Comparison of ENCODE assay signal across 8 cellular contexts in genomic region chr9:114097613-114098020, GRCh38. TPM values are rescaled to one million over a fixed set of nuclear protein-coding genes. Genes with fewer than 3 reads are reported as not detected.
DNase-seq lines count a peak whose midpoint lies in the region; ATAC-seq and TF ChIP-seq lines count a peak whose summit lies in the region.

No MANE protein-coding gene starts in this region.

- dilution Hi-C loops in mammary epithelial cell (cut with HindIII; ENCODE audit: low sequenced_read_pairs), result no loop called here

- in situ Hi-C loops in mammary epithelial cell (cut with MboI; ENCODE audit: low sequenced_read_pairs in 2 of 2), result no loop called here

- peaks cover 10% of the 10 kb centered on the region for H3K9me3 Mint-ChIP-seq in mesothelial cell of epicardium

- ATAC-seq in left cardiac atrium (no peak), GM21737 (IDR thresholded peaks at IDR 0.05; ENCODE audit: unreplicated experiment) (no peak), HG02885 (IDR thresholded peaks at IDR 0.05; ENCODE audit: poor library complexity, unreplicated experiment) (no peak)

- H3K27me3 Mint-ChIP-seq in mesothelial cell of epicardium (ENCODE audit: low read depth), result peaks cover 45% of the 10 kb centered on the region

- peaks cover 13% of the 10 kb centered on the region for H3K9me3 ChIP-seq in left ventricle myocardium inferior (replicated peaks)
- H3K9me3 ChIP-seq in mammary epithelial cell (replicated peaks; ENCODE audit: insufficient read depth, low read length), result peaks cover 4% of the 10 kb centered on the region

- no peak overlapping the region for H3K27ac Mint-ChIP-seq in mesothelial cell of epicardium

- BruUV-seq in mammary epithelial cell (replicated peaks; lab: Mats Ljungman, UMichigan), result no TSS peak

- H3K27ac ChIP-seq in left ventricle myocardium inferior (replicated peaks) (no peak overlapping the region), mammary epithelial cell (ENCODE audit: insufficient read depth, low read depth, low read length) (no peak overlapping the region)

- H3K36me3 Mint-ChIP-seq in mesothelial cell of epicardium, result peaks cover 7% of the 10 kb centered on the region

- H3K4me1 ChIP-seq in left ventricle myocardium inferior (peaks cover 15% of the 10 kb centered on the region), mammary epithelial cell (ENCODE audit: insufficient read depth, low read length) (peaks cover 9% of the 10 kb centered on the region)

- 4% methylated on average over 14 of the region's 18 CpGs for WGBS in mammary epithelial cell (ENCODE audit: low coverage, missing lambda C conversion rate)

- CTCF ChIA-PET in mammary epithelial cell (lab: Charles Lee; ENCODE audit: low non-redundant PET), result no interaction called here

- peak overlapping the region; percentile 85 for H2AFZ ChIP-seq in mammary epithelial cell (ENCODE audit: low read depth, low read length)

- no peak for TF ChIP-seq CTCF in left ventricle myocardium inferior (IDR thresholded peaks at IDR 0.05; ENCODE audit: borderline replicate concordance)
- no peak for TF ChIP-seq CTCF in mammary epithelial cell (conservative IDR thresholded peaks at IDR 0.05 in 1 of 2, IDR thresholded peaks at IDR 0.05 in 1 of 2; ENCODE audit: extremely low read depth in 1 of 2, insufficient read depth in 1 of 2, low read depth in 1 of 2, low read length in 2 of 2)
- no peak for TF ChIP-seq CTCF in mesothelial cell of epicardium (IDR thresholded peaks at IDR 0.05; ENCODE audit: unreplicated experiment)

- no peaks in the 10 kb centered on the region for H4K20me1 ChIP-seq in mammary epithelial cell (ENCODE audit: insufficient read depth, low read length)

- H3K4me2 ChIP-seq in mammary epithelial cell (ENCODE audit: insufficient read depth, low read depth, low read length), result peak overlapping the region; percentile 85

- no peak overlapping the region for H3K9ac ChIP-seq in mammary epithelial cell (ENCODE audit: insufficient read depth, low read length)

- H3K79me2 ChIP-seq in mammary epithelial cell (ENCODE audit: insufficient read depth, low read length), result no peaks in the 10 kb centered on the region

- H3K27me3 ChIP-seq in left ventricle myocardium inferior (ENCODE audit: low read depth) (peaks cover 61% of the 10 kb centered on the region), mammary epithelial cell (ENCODE audit: insufficient read depth, low read length) (no peaks in the 10 kb centered on the region)

- peak overlapping the region; percentile 48 for H3K4me3 Mint-ChIP-seq in mesothelial cell of epicardium

- H3K4me3 ChIP-seq in left ventricle myocardium inferior (peak overlapping the region; percentile 67), mammary epithelial cell (replicated peaks in 1 of 3; ENCODE audit: insufficient read depth in 1 of 3, low read depth in 2 of 3, low read length in 3 of 3) (peak overlapping the region; percentile 37 to 52 (median 45))

- no peak for DNase-seq in left ventricle myocardium inferior
- DNase-seq in left cardiac atrium, result no peak
- DNase-seq in mammary epithelial cell, result peak; percentile 51
- DNase-seq in mesothelial cell of epicardium (ENCODE audit: low spot score in 2 of 2, unreplicated experiment in 2 of 2), result no peak
- DNase-seq in central memory CD4-positive, alpha-beta T cell, result no peak
- DNase-seq in NOMO-1 (lab: John Stamatoyannopoulos, UW; ENCODE audit: unreplicated experiment in 2 of 2), result no peak

- intact Hi-C loops in left ventricle myocardium inferior (cut with micrococcal nuclease) (no loop called here), left cardiac atrium (cut with DNase I) (loop anchor here in 1 of 2 donors (5.0 kb wide), 1 partner anchor 195 kb away; no protein-coding TSS in a partner anchor), mammary epithelial cell (cut with micrococcal nuclease) (loop anchor here (2.0 kb wide), 1 partner anchor 15 kb away; no protein-coding TSS in a partner anchor)

- H3K36me3 ChIP-seq in left ventricle myocardium inferior (no peaks in the 10 kb centered on the region), mammary epithelial cell (ENCODE audit: insufficient read depth, low read length) (no peaks in the 10 kb centered on the region)

- peaks cover 12% of the 10 kb centered on the region for H3K4me1 Mint-ChIP-seq in mesothelial cell of epicardium

RNA-seq across cellular contexts. Expression of gene KIF12, which starts 1.5 kb away (rescaled TPM):
- total RNA-seq in left ventricle myocardium inferior (not detected), left cardiac atrium (under 1 TPM in 1 of 2 donors, not detected in 1; 0.09 TPM), mammary epithelial cell (1 to 10 TPM; 1.6 to 2.3 TPM), mesothelial cell of epicardium (3.3 to 5.2 TPM (median 4.7 TPM) in 3 replicates)
- polyA plus RNA-seq in mammary epithelial cell, result 0.99 TPM
- polyA minus RNA-seq in mammary epithelial cell, result not detected

RNA-seq across cellular contexts. Expression of gene AMBP, which starts 19.5 kb away (rescaled TPM):
- total RNA-seq in left ventricle myocardium inferior (not detected), left cardiac atrium (under 1 TPM; 0.21 to 0.39 TPM), mammary epithelial cell (not detected), mesothelial cell of epicardium (0.16 to 0.22 TPM in 2 of 3 replicates, not detected in the other)
- not detected for polyA plus RNA-seq in mammary epithelial cell
- polyA minus RNA-seq in mammary epithelial cell, result not detected

RNA-seq across cellular contexts. Expression of gene COL27A1, which starts 57.7 kb away (rescaled TPM):
- total RNA-seq in left ventricle myocardium inferior (6.4 TPM), left cardiac atrium (1 to 10 TPM; 7.0 to 9.2 TPM), mammary epithelial cell (10 to 100 TPM in 1 of 2 donors, 1 to 10 TPM in 1; 8.7 to 30.0 TPM), mesothelial cell of epicardium (126 to 138 TPM (median 129 TPM) in 3 replicates)
- polyA plus RNA-seq in mammary epithelial cell, result 6.1 TPM
- 7.8 TPM for polyA minus RNA-seq in mammary epithelial cell
